In genomic region chr11:45859661-45860140, GRCh38 we compare ENCODE assay signal across 8 cellular contexts. TPM values are rescaled to one million over a fixed set of nuclear protein-coding genes. Genes with fewer than 3 reads are reported as not detected.
DNase-seq lines count a peak whose midpoint lies in the region; ATAC-seq and TF ChIP-seq lines count a peak whose summit lies in the region.

No MANE protein-coding gene starts in this region.

- peak; percentile 89 for DNase-seq in DMS79 treated with DMSO at 0.1 percent for 48 hours (lab: John Stamatoyannopoulos, UW)
- peak; percentile 18 to 31 for DNase-seq in SJCRH30
- peak; percentile 99 to 100 for DNase-seq in foreskin fibroblast
- peak; percentile 98 for DNase-seq in osteoblast (ENCODE audit: insufficient read length, low spot score, missing footprints)
- no peak for DNase-seq in effector memory CD4-positive, alpha-beta T cell
- no peak for DNase-seq in SKM-1 treated with dmso at 0.1 percent for 144 hours (lab: John Stamatoyannopoulos, UW; ENCODE audit: unreplicated experiment)
- DNase-seq in RPMI8226, result no peak

- H3K9me3 ChIP-seq in SJCRH30 (replicated peaks) (no peaks in the 10 kb centered on the region), osteoblast (ENCODE audit: low read depth, low read length) (no peaks in the 10 kb centered on the region)
- H3K9me3 ChIP-seq in effector memory CD4-positive, alpha-beta T cell (ENCODE audit: control insufficient read depth, low read length), result no peaks in the 10 kb centered on the region

- H3K4me3 ChIP-seq in SJCRH30 (no peak overlapping the region), foreskin fibroblast (ENCODE audit: low read depth in 1 of 2, low read length in 2 of 2) (peak overlapping the region in 1 of 2 donors; percentile 2), osteoblast (ENCODE audit: insufficient read depth, low read length) (no peak overlapping the region)
- no peak overlapping the region for H3K4me3 ChIP-seq in effector memory CD4-positive, alpha-beta T cell (ENCODE audit: insufficient read depth, low read depth, low read length, poor library complexity, severe bottlenecking)

- ATAC-seq in HG03571 (IDR thresholded peaks at IDR 0.05; ENCODE audit: unreplicated experiment), result no peak

- no peaks in the 10 kb centered on the region for H4K20me1 ChIP-seq in osteoblast (ENCODE audit: insufficient read depth, low read length)

- H3K27me3 ChIP-seq in SJCRH30, result no peaks in the 10 kb centered on the region
- no peaks in the 10 kb centered on the region for H3K27me3 ChIP-seq in osteoblast (ENCODE audit: insufficient read depth, low read length)
- H3K27me3 ChIP-seq in effector memory CD4-positive, alpha-beta T cell (replicated peaks; ENCODE audit: control insufficient read depth, insufficient read depth, low read length, poor library complexity, severe bottlenecking), result no peaks in the 10 kb centered on the region

- H3K4me1 ChIP-seq in SJCRH30, result no peaks in the 10 kb centered on the region
- peaks cover 40% of the 10 kb centered on the region for H3K4me1 ChIP-seq in osteoblast (ENCODE audit: insufficient read depth, low read length)
- H3K4me1 ChIP-seq in effector memory CD4-positive, alpha-beta T cell (ENCODE audit: control insufficient read depth, insufficient read depth, low read length, poor library complexity, severe bottlenecking), result no peaks in the 10 kb centered on the region

- H3K79me2 ChIP-seq in osteoblast (ENCODE audit: insufficient read depth, low read length), result peaks cover 11% of the 10 kb centered on the region

- peak overlapping the region; percentile 57 for H3K4me2 ChIP-seq in osteoblast (ENCODE audit: insufficient read depth, low read length)

- H3K27ac ChIP-seq in SJCRH30 (no peak overlapping the region), osteoblast (ENCODE audit: low read depth, low read length) (peak overlapping the region; percentile 89)
- no peak overlapping the region for H3K27ac ChIP-seq in effector memory CD4-positive, alpha-beta T cell (ENCODE audit: insufficient read depth, low read length, poor library complexity, severe bottlenecking)

- H2AFZ ChIP-seq in osteoblast (ENCODE audit: low read length), result no peak overlapping the region

- peaks cover 11% of the 10 kb centered on the region; the same call in 1 of the 2 replicates for H3K36me3 ChIP-seq in SJCRH30
- peaks cover 47% of the 10 kb centered on the region for H3K36me3 ChIP-seq in osteoblast (ENCODE audit: insufficient read depth, low read length)
- H3K36me3 ChIP-seq in effector memory CD4-positive, alpha-beta T cell (ENCODE audit: control insufficient read depth, insufficient read depth, low read length), result peaks cover 88% of the 10 kb centered on the region

- TF ChIP-seq CTCF in foreskin fibroblast (IDR thresholded peaks at IDR 0.05; ENCODE audit: low read depth, low read length) (no peak), osteoblast (IDR thresholded peaks at IDR 0.05; ENCODE audit: extremely low read depth, low read depth, low read length) (no peak)

RNA-seq across cellular contexts. Expression of gene CRY2, which starts 12.4 kb away (rescaled TPM):
- 9.6 and 10.3 TPM in 2 replicates for total RNA-seq in SJCRH30 (2014; rRNA removed; shearing (Covaris generic))
- 21.0 and 21.8 TPM in 2 replicates for total RNA-seq in osteoblast

RNA-seq across cellular contexts. Expression of gene MAPK8IP1, which starts 25.8 kb away (rescaled TPM):
- total RNA-seq in SJCRH30 (2014; rRNA removed; shearing (Covaris generic)), result 9.2 and 14.2 TPM in 2 replicates
- total RNA-seq in osteoblast, result 8.0 and 9.7 TPM in 2 replicates

RNA-seq across cellular contexts. Expression of gene FREY1, which starts 47.4 kb away (rescaled TPM):
- total RNA-seq in SJCRH30 (2014; rRNA removed; shearing (Covaris generic)), result 1.8 and 2.1 TPM in 2 replicates
- total RNA-seq in osteoblast, result 0.88 and 1.8 TPM in 2 replicates

RNA-seq across cellular contexts. Expression of gene SLC35C1, which starts 54.8 kb away (rescaled TPM):
- total RNA-seq in SJCRH30 (2014; rRNA removed; shearing (Covaris generic)), result 2.5 and 3.3 TPM in 2 replicates
- total RNA-seq in osteoblast, result 10.6 and 12.3 TPM in 2 replicates

RNA-seq across cellular contexts. Expression of gene PEX16, which starts 58.0 kb away (rescaled TPM):
- 10.7 and 11.0 TPM in 2 replicates for total RNA-seq in SJCRH30 (2014; rRNA removed; shearing (Covaris generic))
- total RNA-seq in osteoblast, result 27.4 and 28.6 TPM in 2 replicates

Comparison
In these comparisons a context has a peak if more than half of its experiments do, and no peak if none do; other contexts are left out.
1. DNase-seq: peak in DMS79 treated with DMSO at 0.1 percent for 48 hours (single experiment), SJCRH30 (2 of 2), foreskin fibroblast (2 of 2) and osteoblast (single experiment); none in effector memory CD4-positive, alpha-beta T cell (0 of 3), SKM-1 treated with dmso at 0.1 percent for 144 hours (single experiment) and RPMI8226 (single experiment).